ENCODE assay signal across 1 cellular context in genomic region chr20:32731882-32732266, GRCh38.
TF ChIP-seq lines count a peak whose summit lies in the region.

No MANE protein-coding gene starts in this region.

TF ChIP-seq in HepG2, 621 proteins besides CTCF, POLR2A, EP300 and RAD21 (continued from another document and continues in another):
- no peak for TF ChIP-seq REST (IDR thresholded peaks at IDR 0.05; ENCODE audit: borderline replicate concordance in 1 of 2, low read depth in 1 of 2, low read length in 2 of 2)
- TF ChIP-seq FOXP4 (CRISPR knock-in tag; IDR thresholded peaks at IDR 0.05): peak; percentile 39; the same call in 1 of the 2 replicates
- TF ChIP-seq SP2 (CRISPR knock-in tag; IDR thresholded peaks at IDR 0.05): no peak
- peak; percentile 74 for TF ChIP-seq ARID5B (CRISPR knock-in tag; IDR thresholded peaks at IDR 0.05)
- TF ChIP-seq ELF3 (CRISPR knock-in tag; IDR thresholded peaks at IDR 0.05): peak; percentile 60; the same call in 1 of the 2 replicates
- no peak for TF ChIP-seq ETV6 (CRISPR knock-in tag; conservative IDR thresholded peaks at IDR 0.05)
- peak; percentile 68 for TF ChIP-seq SAP130 (CRISPR knock-in tag; IDR thresholded peaks at IDR 0.05; ENCODE audit: low read depth)
- TF ChIP-seq MEIS2 (CRISPR knock-in tag; IDR thresholded peaks at IDR 0.05): peak; percentile 72; the same call in 1 of the 2 replicates
- peak; percentile 67 for TF ChIP-seq HOXA3 (CRISPR knock-in tag; IDR thresholded peaks at IDR 0.05)
- no peak for TF ChIP-seq ZBTB46 (CRISPR knock-in tag; IDR thresholded peaks at IDR 0.05; ENCODE audit: borderline replicate concordance)
- no peak for TF ChIP-seq ISL2 (CRISPR knock-in tag; IDR thresholded peaks at IDR 0.05)
- no peak for TF ChIP-seq SOX13 (IDR thresholded peaks at IDR 0.05)
- peak in 1 of 2 experiments; percentile 33; a peak in 1 of 4 replicates for TF ChIP-seq SOX13 (CRISPR knock-in tag; conservative IDR thresholded peaks at IDR 0.05 in 1 of 2, IDR thresholded peaks at IDR 0.05 in 1 of 2)
- no peak for TF ChIP-seq ARHGAP35 (CRISPR knock-in tag; IDR thresholded peaks at IDR 0.05; ENCODE audit: borderline replicate concordance)
- no peak for TF ChIP-seq KLF13 (CRISPR knock-in tag; IDR thresholded peaks at IDR 0.05)
- no peak; the same call in 1 of the 2 replicates for TF ChIP-seq FOXM1 (CRISPR knock-in tag; IDR thresholded peaks at IDR 0.05)
- 0 out of 2 replicates have a peak, but pooled peaks have one; percentile 44 for TF ChIP-seq ZNF580 (CRISPR knock-in tag; IDR thresholded peaks at IDR 0.05; ENCODE audit: borderline replicate concordance, low read depth)
- TF ChIP-seq SKI (IDR thresholded peaks at IDR 0.05; ENCODE audit: partially characterized antibody): peak; percentile 91
- TF ChIP-seq ZNF230 (CRISPR knock-in tag; IDR thresholded peaks at IDR 0.05): 0 out of 2 replicates have a peak, but pooled peaks have one; percentile 13
- no peak for TF ChIP-seq ELF4 (CRISPR knock-in tag; IDR thresholded peaks at IDR 0.05; ENCODE audit: borderline replicate concordance)
- TF ChIP-seq TEAD3 (CRISPR knock-in tag; optimal IDR thresholded peaks at IDR 0.05; ENCODE audit: borderline replicate concordance): peak; percentile 56
- no peak for TF ChIP-seq ZSCAN22 (CRISPR knock-in tag; IDR thresholded peaks at IDR 0.05)
- no peak for TF ChIP-seq ATF2 (CRISPR knock-in tag; IDR thresholded peaks at IDR 0.05)
- no peak for TF ChIP-seq TCF7L2 (IDR thresholded peaks at IDR 0.05; ENCODE audit: low read depth, low read length)
- no peak for TF ChIP-seq PRDM10 (CRISPR knock-in tag; IDR thresholded peaks at IDR 0.05; ENCODE audit: low read depth)
- peak; percentile 10; the same call in 1 of the 2 replicates for TF ChIP-seq HMG20A (CRISPR knock-in tag; IDR thresholded peaks at IDR 0.05; ENCODE audit: borderline replicate concordance)
- peak; percentile 50; the same call in 1 of the 2 replicates for TF ChIP-seq MIER2 (CRISPR knock-in tag; IDR thresholded peaks at IDR 0.05)
- no peak for TF ChIP-seq SNAPC2 (CRISPR knock-in tag; IDR thresholded peaks at IDR 0.05)
- TF ChIP-seq FOSL2 (CRISPR knock-in tag; IDR thresholded peaks at IDR 0.05): peak; percentile 59
- TF ChIP-seq GTF2F1 (IDR thresholded peaks at IDR 0.05; ENCODE audit: low read length): no peak
- TF ChIP-seq NR2F2 (IDR thresholded peaks at IDR 0.05; ENCODE audit: borderline replicate concordance, low read depth): peak; percentile 63; the same call in 1 of the 2 replicates
- TF ChIP-seq HMG20B (CRISPR knock-in tag; conservative IDR thresholded peaks at IDR 0.05): peak; percentile 50; the same call in 1 of the 2 replicates
- TF ChIP-seq BRF2 (CRISPR knock-in tag; IDR thresholded peaks at IDR 0.05): 0 out of 2 replicates have a peak, but pooled peaks have one; percentile 18
- TF ChIP-seq HNF4A (CRISPR knock-in tag; IDR thresholded peaks at IDR 0.05): peak; percentile 63
- TF ChIP-seq NR3C1 (CRISPR knock-in tag; IDR thresholded peaks at IDR 0.05): no peak
- no peak for TF ChIP-seq IRF2 (CRISPR knock-in tag; IDR thresholded peaks at IDR 0.05)
- no peak for TF ChIP-seq ZNF589 (CRISPR knock-in tag; conservative IDR thresholded peaks at IDR 0.05)
- TF ChIP-seq GFI1 (CRISPR knock-in tag; IDR thresholded peaks at IDR 0.05; ENCODE audit: borderline replicate concordance): peak; percentile 88
- TF ChIP-seq CHCHD3 (CRISPR knock-in tag; IDR thresholded peaks at IDR 0.05): no peak
- no peak for TF ChIP-seq ATF5 (CRISPR knock-in tag; IDR thresholded peaks at IDR 0.05; ENCODE audit: low read depth)
- TF ChIP-seq ZNF879 (CRISPR knock-in tag; IDR thresholded peaks at IDR 0.05): no peak
- no peak for TF ChIP-seq IRF1 (CRISPR knock-in tag; IDR thresholded peaks at IDR 0.05; ENCODE audit: low read depth)
- peak; percentile 57 for TF ChIP-seq TBL1XR1 (IDR thresholded peaks at IDR 0.05; ENCODE audit: borderline replicate concordance, low read length, partially characterized antibody)
- peak; percentile 71 for TF ChIP-seq ZNF292 (CRISPR knock-in tag; IDR thresholded peaks at IDR 0.05; ENCODE audit: borderline replicate concordance, low read depth)
- TF ChIP-seq NCOR1 (IDR thresholded peaks at IDR 0.05; ENCODE audit: borderline replicate concordance, low read length): peak; percentile 74
